In the genomic region with DNA sequence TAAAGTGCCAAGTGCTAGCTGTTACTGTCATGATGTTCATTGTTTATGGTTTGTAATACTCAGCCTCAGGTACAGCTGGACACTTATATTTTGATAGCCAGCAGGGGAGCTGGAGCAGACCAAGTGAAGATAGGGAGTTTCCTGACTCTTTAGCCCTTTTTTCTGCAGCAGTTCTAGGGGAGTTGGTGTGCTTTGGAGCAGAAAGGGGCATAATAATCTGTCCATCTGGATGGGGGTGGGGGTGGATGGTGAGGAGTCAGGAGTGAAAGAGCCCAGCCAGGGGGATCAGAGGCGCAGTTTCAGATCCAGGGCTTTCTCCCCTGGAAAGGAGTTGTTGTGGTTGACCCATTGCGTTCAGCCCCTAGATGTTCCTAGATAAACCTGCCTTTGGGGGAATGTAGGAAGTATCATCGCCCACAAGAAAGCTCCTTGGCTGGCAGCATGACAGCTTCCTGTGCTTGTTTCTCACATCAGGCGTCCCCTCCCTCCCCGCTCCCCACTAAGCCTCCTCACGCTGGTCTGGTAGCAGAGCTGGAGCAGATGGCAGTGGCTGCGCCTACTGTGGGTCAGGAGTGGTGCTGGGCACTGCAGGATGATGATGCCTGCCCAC, we compare ENCODE assay signal across 8 cellular contexts. TPM values are rescaled to one million over a fixed set of nuclear protein-coding genes. Genes with fewer than 3 reads are reported as not detected.
DNase-seq lines count a peak whose midpoint lies in the region; ATAC-seq and TF ChIP-seq lines count a peak whose summit lies in the region.

No MANE protein-coding gene starts in this region.

- H3K27me3 Mint-ChIP-seq in activated T-helper 1 cell treated with anti-CD3 and anti-CD28 coated beads, Interleukin-12 subunit alpha, Interleukin-12 subunit beta, Interleukin-2, Interleukin-4 antibody, amounts not matched to agents 30 ng/mL and 10 ng/mL and 1 ng/mL, durations not matched to agents 14 hours and 24 hours and 36 hours (ENCODE audit: insufficient read depth), result no peaks in the 10 kb centered on the region

- peaks cover 0 to 87% (median 43%) of the 10 kb centered on the region in 3 donors for H3K4me1 ChIP-seq in gastroesophageal sphincter

- peak overlapping the region; percentile 95 for H3K27ac Mint-ChIP-seq in activated T-helper 1 cell treated with anti-CD3 and anti-CD28 coated beads, Interleukin-12 subunit alpha, Interleukin-12 subunit beta, Interleukin-2, Interleukin-4 antibody, amounts not matched to agents 30 ng/mL and 10 ng/mL and 1 ng/mL, durations not matched to agents 14 hours and 24 hours and 36 hours

- no peak overlapping the region for H3K4me3 ChIP-seq in gastroesophageal sphincter

- H3K4me3 Mint-ChIP-seq in activated T-helper 1 cell treated with anti-CD3 and anti-CD28 coated beads, Interleukin-12 subunit alpha, Interleukin-12 subunit beta, Interleukin-2, Interleukin-4 antibody, amounts not matched to agents 30 ng/mL and 10 ng/mL and 1 ng/mL, durations not matched to agents 14 hours and 24 hours and 36 hours, result peak overlapping the region; percentile 73

- no peak for ATAC-seq in gastroesophageal sphincter
- ATAC-seq in HG02642 (IDR thresholded peaks at IDR 0.05; ENCODE audit: poor library complexity, unreplicated experiment), result no peak

- TF ChIP-seq EP300 in gastroesophageal sphincter (IDR thresholded peaks at IDR 0.05), result no peak

- no peak for TF ChIP-seq CTCF in gastroesophageal sphincter (IDR thresholded peaks at IDR 0.05)

- H3K36me3 ChIP-seq in gastroesophageal sphincter, result peaks cover 0 to 39% of the 10 kb centered on the region in 2 donors

- intact Hi-C loops in activated T-helper 1 cell treated with anti-CD3 and anti-CD28 coated beads, Interleukin-12 subunit alpha, Interleukin-12 subunit beta, Interleukin-2, Interleukin-4 antibody, amounts not matched to agents 30 ng/mL and 10 ng/mL and 1 ng/mL, durations not matched to agents 14 hours and 24 hours and 36 hours (cut with micrococcal nuclease), result no loop called here

- H3K9me3 Mint-ChIP-seq in activated T-helper 1 cell treated with anti-CD3 and anti-CD28 coated beads, Interleukin-12 subunit alpha, Interleukin-12 subunit beta, Interleukin-2, Interleukin-4 antibody, amounts not matched to agents 30 ng/mL and 10 ng/mL and 1 ng/mL, durations not matched to agents 14 hours and 24 hours and 36 hours, result no peaks in the 10 kb centered on the region

- no peaks in the 10 kb centered on the region for H3K27me3 ChIP-seq in gastroesophageal sphincter

- H3K9me3 ChIP-seq in gastroesophageal sphincter, result no peaks in the 10 kb centered on the region

- peaks cover 27% of the 10 kb centered on the region for H3K36me3 Mint-ChIP-seq in activated T-helper 1 cell treated with anti-CD3 and anti-CD28 coated beads, Interleukin-12 subunit alpha, Interleukin-12 subunit beta, Interleukin-2, Interleukin-4 antibody, amounts not matched to agents 30 ng/mL and 10 ng/mL and 1 ng/mL, durations not matched to agents 14 hours and 24 hours and 36 hours (ENCODE audit: low read depth)

- DNase-seq in NCI-H446 treated with DMSO at 0.1 percent for 48 hours (lab: John Stamatoyannopoulos, UW) (peak; percentile 14), cerebellar nuclear complex (lab: John Stamatoyannopoulos, UW) (no peak), foreskin melanocyte (no peak)
- DNase-seq in activated T-helper 1 cell treated with anti-CD3 and anti-CD28 coated beads, Interleukin-12 subunit alpha, Interleukin-12 subunit beta, Interleukin-2, Interleukin-4 antibody, amounts not matched to agents 30 ng/mL and 10 ng/mL and 1 ng/mL, durations not matched to agents 14 hours and 24 hours and 36 hours (ENCODE audit: low spot score), result peak; percentile 29
- peak; percentile 41 for DNase-seq in stimulated activated CD4-positive, alpha-beta T cell treated with anti-CD3 and anti-CD28 coated beads, Interleukin-4, amount 100 ng/mL, for 1 hour
- no peak for DNase-seq in NK-92 treated with Interleukin-12 subunit alpha and Interleukin-12 subunit beta, amount 100 ng/mL, for 24 hours (lab: John Stamatoyannopoulos, UW)

- peak overlapping the region in 3 of 4 donors; percentile 82 to 86 (median 84) for H3K27ac ChIP-seq in gastroesophageal sphincter

- WGBS in gastroesophageal sphincter (ENCODE audit: low coverage in 1 of 2), 2 donors, result 60% methylated on average over 2 of the region's 7 CpGs; no CpG with 5 or more reads in 1 of the 2 donors

- no peak for TF ChIP-seq POLR2A in gastroesophageal sphincter (IDR thresholded peaks at IDR 0.05)

- H3K4me1 Mint-ChIP-seq in activated T-helper 1 cell treated with anti-CD3 and anti-CD28 coated beads, Interleukin-12 subunit alpha, Interleukin-12 subunit beta, Interleukin-2, Interleukin-4 antibody, amounts not matched to agents 30 ng/mL and 10 ng/mL and 1 ng/mL, durations not matched to agents 14 hours and 24 hours and 36 hours (ENCODE audit: low read depth), result peaks cover 64% of the 10 kb centered on the region

RNA-seq across cellular contexts. Expression of a gene that starts 41.9 kb away (rescaled TPM):
- total RNA-seq in activated T-helper 1 cell treated with anti-CD3 and anti-CD28 coated beads, Interleukin-12 subunit alpha, Interleukin-12 subunit beta, Interleukin-2, Interleukin-4 antibody, amounts not matched to agents 30 ng/mL and 10 ng/mL and 1 ng/mL, durations not matched to agents 14 hours and 24 hours and 36 hours, result 103 and 110 TPM in 2 replicates
- total RNA-seq in gastroesophageal sphincter, result 10 to 100 TPM; 30.6 to 62.3 (median 54.3) TPM

RNA-seq across cellular contexts. Expression of a gene that starts 53.7 kb away (rescaled TPM):
- 18.8 and 21.9 TPM in 2 replicates for total RNA-seq in activated T-helper 1 cell treated with anti-CD3 and anti-CD28 coated beads, Interleukin-12 subunit alpha, Interleukin-12 subunit beta, Interleukin-2, Interleukin-4 antibody, amounts not matched to agents 30 ng/mL and 10 ng/mL and 1 ng/mL, durations not matched to agents 14 hours and 24 hours and 36 hours
- total RNA-seq in gastroesophageal sphincter, result 10 to 100 TPM; 25.0 to 44.5 (median 33.9) TPM

Comparison
In these comparisons a context has a peak if more than half of its experiments do, and no peak if none do; other contexts are left out.
1. DNase-seq: peak in NCI-H446 treated with DMSO at 0.1 percent for 48 hours (single experiment), activated T-helper 1 cell treated with anti-CD3 and anti-CD28 coated beads, Interleukin-12 subunit alpha, Interleukin-12 subunit beta, Interleukin-2, Interleukin-4 antibody, amounts not matched to agents 30 ng/mL and 10 ng/mL and 1 ng/mL, durations not matched to agents 14 hours and 24 hours and 36 hours (single experiment) and stimulated activated CD4-positive, alpha-beta T cell treated with anti-CD3 and anti-CD28 coated beads, Interleukin-4, amount 100 ng/mL, for 1 hour (single experiment); none in NK-92 treated with Interleukin-12 subunit alpha and Interleukin-12 subunit beta, amount 100 ng/mL, for 24 hours (single experiment), cerebellar nuclear complex (0 of 2) and foreskin melanocyte (single experiment).